18 cellular contexts compared by ENCODE assay signal in the genomic region with DNA sequence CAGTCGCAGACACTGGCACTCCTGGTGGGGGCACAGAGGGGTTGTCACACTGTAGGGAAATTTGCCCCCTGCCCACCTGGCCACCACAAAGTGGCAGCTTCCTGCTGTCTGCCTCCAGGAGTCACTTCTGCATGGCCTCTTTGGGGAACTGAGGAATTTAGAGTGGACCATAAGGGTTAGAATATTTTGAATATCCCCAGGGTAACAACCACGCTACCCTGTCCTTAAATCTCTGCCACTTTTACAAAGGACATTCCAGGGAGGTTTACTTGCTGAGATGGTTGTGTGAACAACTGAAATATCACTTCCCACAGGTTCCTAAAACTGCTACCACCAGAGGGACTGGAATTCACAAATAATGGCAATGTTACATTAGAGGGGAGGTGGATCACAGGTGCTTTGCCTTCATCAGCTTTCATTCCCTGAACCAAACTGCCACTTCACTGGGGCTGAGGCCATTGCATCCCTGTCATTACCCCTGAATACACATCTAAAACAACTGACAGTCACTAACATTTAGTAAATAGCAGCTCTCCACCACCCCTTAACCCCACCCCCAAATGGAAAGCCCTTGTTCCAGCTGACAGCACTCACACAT.
DNase-seq lines count a peak whose midpoint lies in the region; ATAC-seq and TF ChIP-seq lines count a peak whose summit lies in the region.
"Had no signal": no experiment of that assay in that cellular context is flagged by ENCODE, and none has a peak within 500 bp of the region (broad histone marks: within the 10 kb centered on the region; RNA-seq: fewer than 3 reads in every experiment).

No MANE protein-coding gene starts in this region.

- peak overlapping the region; percentile 66 for H3K27ac Mint-ChIP-seq in glutamatergic neuron (ENCODE audit: unreplicated experiment)
- H3K27ac Mint-ChIP-seq in progenitor cell of endocrine pancreas: peak overlapping the region; percentile 43
- H3K27ac Mint-ChIP-seq: activated CD4-positive, alpha-beta T cell treated with anti-CD3 and anti-CD28 coated beads, Interleukin-2, amount 10 ng/mL, durations not matched to agents 24 days and 14 days; activated naive CD4-positive, alpha-beta T cell treated with anti-CD3 and anti-CD28 coated beads, Interleukin-2, amount 50 U/mL, for 72 hours had no signal

- H3K27me3 ChIP-seq in dorsolateral prefrontal cortex: no peaks in the 10 kb centered on the region
- H3K27me3 ChIP-seq: BLaER1, Peyer's patch had no signal

- no peak overlapping the region for H3K4me3 Mint-ChIP-seq in glutamatergic neuron (ENCODE audit: unreplicated experiment)
- H3K4me3 Mint-ChIP-seq in progenitor cell of endocrine pancreas (ENCODE audit: low read depth): no peak overlapping the region
- H3K4me3 Mint-ChIP-seq: activated CD4-positive, alpha-beta T cell treated with anti-CD3 and anti-CD28 coated beads, Interleukin-2, amount 10 ng/mL, durations not matched to agents 24 days and 14 days had no signal

- H3K9me3 Mint-ChIP-seq in glutamatergic neuron (ENCODE audit: unreplicated experiment) (peaks cover 5% of the 10 kb centered on the region), progenitor cell of endocrine pancreas (ENCODE audit: low read depth) (peaks cover 6% of the 10 kb centered on the region)
- H3K9me3 Mint-ChIP-seq: activated CD4-positive, alpha-beta T cell treated with anti-CD3 and anti-CD28 coated beads, Interleukin-2, amount 10 ng/mL, durations not matched to agents 24 days and 14 days; activated naive CD4-positive, alpha-beta T cell treated with anti-CD3 and anti-CD28 coated beads, Interleukin-2, amount 50 U/mL, for 72 hours had no signal

- H3K4me3 ChIP-seq in dorsolateral prefrontal cortex: no peak overlapping the region
- H3K4me3 ChIP-seq: BLaER1, Peyer's patch, smooth muscle cell had no signal

- ATAC-seq in HG03025 (IDR thresholded peaks at IDR 0.05; ENCODE audit: low FRiP score, unreplicated experiment) (no peak), HG03521 (IDR thresholded peaks at IDR 0.05; ENCODE audit: unreplicated experiment) (no peak)
- ATAC-seq: activated naive CD4-positive, alpha-beta T cell treated with anti-CD3 and anti-CD28 coated beads, Interleukin-2, amount 50 U/mL, for 72 hours had no signal

- intact Hi-C loops in dorsolateral prefrontal cortex (cut with DNase I): no loop called here

- H3K4me1 Mint-ChIP-seq in glutamatergic neuron (ENCODE audit: low read depth, unreplicated experiment): peaks cover 32% of the 10 kb centered on the region
- H3K4me1 Mint-ChIP-seq in progenitor cell of endocrine pancreas (ENCODE audit: low read depth): peaks cover 14% of the 10 kb centered on the region
- H3K4me1 Mint-ChIP-seq: activated CD4-positive, alpha-beta T cell treated with anti-CD3 and anti-CD28 coated beads, Interleukin-2, amount 10 ng/mL, durations not matched to agents 24 days and 14 days had no signal

- H3K36me3 Mint-ChIP-seq in glutamatergic neuron (ENCODE audit: unreplicated experiment): peaks cover 5% of the 10 kb centered on the region
- H3K36me3 Mint-ChIP-seq in progenitor cell of endocrine pancreas (ENCODE audit: insufficient read depth): no peaks in the 10 kb centered on the region
- H3K36me3 Mint-ChIP-seq: activated naive CD4-positive, alpha-beta T cell treated with anti-CD3 and anti-CD28 coated beads, Interleukin-2, amount 50 U/mL, for 72 hours had no signal

- DNase-seq in DMS 273 (lab: John Stamatoyannopoulos, UW; ENCODE audit: unreplicated experiment) (peak; percentile 24), DMS 273 treated with DMSO at 0.1 percent for 48 hours (lab: John Stamatoyannopoulos, UW) (no peak), NCI-H2227 treated with DMSO at 0.1 percent for 48 hours (lab: John Stamatoyannopoulos, UW) (peak; percentile 95), glutamatergic neuron (no peak), progenitor cell of endocrine pancreas (ENCODE audit: low spot score, unreplicated experiment) (no peak), dorsolateral prefrontal cortex (no peak)
- DNase-seq: activated CD4-positive, alpha-beta T cell treated with anti-CD3 and anti-CD28 coated beads, Interleukin-2, amount 10 ng/mL, durations not matched to agents 24 days and 14 days; activated T-cell treated with anti-CD3 and anti-CD28 coated beads for 4 hours; DMS53; kidney; Peyer's patch; posterior cingulate gyrus had no signal

- H3K27me3 Mint-ChIP-seq in glutamatergic neuron (ENCODE audit: unreplicated experiment) (no peaks in the 10 kb centered on the region), progenitor cell of endocrine pancreas (no peaks in the 10 kb centered on the region)
- H3K27me3 Mint-ChIP-seq: activated CD4-positive, alpha-beta T cell treated with anti-CD3 and anti-CD28 coated beads, Interleukin-2, amount 10 ng/mL, durations not matched to agents 24 days and 14 days had no signal

- no peak overlapping the region for H3K27ac ChIP-seq in dorsolateral prefrontal cortex
- H3K27ac ChIP-seq: 22Rv1, BLaER1, Peyer's patch had no signal

- TF ChIP-seq CTCF in glutamatergic neuron (IDR thresholded peaks at IDR 0.05; ENCODE audit: partially characterized antibody, unreplicated experiment) (no peak), progenitor cell of endocrine pancreas (IDR thresholded peaks at IDR 0.05; ENCODE audit: unreplicated experiment) (peak; percentile 14), dorsolateral prefrontal cortex (IDR thresholded peaks at IDR 0.05 in 54 of 56, conservative IDR thresholded peaks at IDR 0.05 in 2 of 56; ENCODE audit: low read depth in 1 of 56, partially characterized antibody in 56 of 56) (no peak)

Comparison
In these comparisons a context has a peak if more than half of its experiments do, and no peak if none do; other contexts are left out.
1. DNase-seq: peak in DMS 273 (single experiment) and NCI-H2227 treated with DMSO at 0.1 percent for 48 hours (single experiment); none in DMS 273 treated with DMSO at 0.1 percent for 48 hours (single experiment), glutamatergic neuron (single experiment), progenitor cell of endocrine pancreas (single experiment) and dorsolateral prefrontal cortex (0 of 10).